In genomic region chr3:183515968-183516851, GRCh38 we compare ENCODE assay signal across 7 cellular contexts. TPM values are rescaled to one million over a fixed set of nuclear protein-coding genes. Genes with fewer than 3 reads are reported as not detected.
A peak's percentile ranks its signal among the peaks of the same experiment; 100 is the strongest.
DNase-seq lines count a peak whose midpoint lies in the region; ATAC-seq and TF ChIP-seq lines count a peak whose summit lies in the region.

No MANE protein-coding gene starts in this region.

- H3K27me3 ChIP-seq in hepatocyte = no peaks in the 10 kb centered on the region

- no peaks in the 10 kb centered on the region for H3K9me3 ChIP-seq in hepatocyte (ENCODE audit: low read depth)

- no peak overlapping the region for H2AFZ ChIP-seq in hepatocyte

- H3K4me2 ChIP-seq in hepatocyte = no peak overlapping the region

- peak; percentile 48 to 57 for DNase-seq in activated CD4-positive, alpha-beta T cell treated with anti-CD3 and anti-CD28 coated beads, Interleukin-2, amount 50 U/mL, for 4 hours
- DNase-seq in medulla oblongata (ENCODE audit: extremely low spot score) = peak; percentile 40
- DNase-seq in hepatocyte (ENCODE audit: low spot score) = no peak
- no peak for DNase-seq in NCI-H146 (lab: John Stamatoyannopoulos, UW)

- no peak for TF ChIP-seq CTCF in hepatocyte (IDR thresholded peaks at IDR 0.05; ENCODE audit: poor library complexity)

- no peak overlapping the region for H3K4me3 ChIP-seq in hepatocyte

- peak; percentile 69 for ATAC-seq in GM19452 (IDR thresholded peaks at IDR 0.05; ENCODE audit: unreplicated experiment)
- ATAC-seq in HG03378 (IDR thresholded peaks at IDR 0.05; ENCODE audit: unreplicated experiment) = peak; percentile 80
- ATAC-seq in HG02840 (IDR thresholded peaks at IDR 0.05; ENCODE audit: low FRiP score, unreplicated experiment) = no peak

- H3K79me2 ChIP-seq in hepatocyte = no peaks in the 10 kb centered on the region

- H4K20me1 ChIP-seq in hepatocyte (ENCODE audit: insufficient read depth, poor library complexity, severe bottlenecking) = no peaks in the 10 kb centered on the region

- H3K4me1 ChIP-seq in hepatocyte (ENCODE audit: insufficient read depth) = peaks cover 29% of the 10 kb centered on the region

- no peaks in the 10 kb centered on the region for H3K9me2 ChIP-seq in hepatocyte (replicated peaks; ENCODE audit: insufficient read depth)

- H3K27ac ChIP-seq in hepatocyte = no peak overlapping the region

- H3K36me3 ChIP-seq in hepatocyte (replicated peaks; ENCODE audit: insufficient read depth, low read depth) = no peaks in the 10 kb centered on the region

- 90% methylated on average over 9 of the region's 9 CpGs for WGBS in hepatocyte (ENCODE audit: low lambda C conversion rate, missing lambda C conversion rate)

RNA-seq across cellular contexts. Expression of gene KLHL6, which starts 39.3 kb away (rescaled TPM):
- total RNA-seq in hepatocyte = 0.16 and 0.17 TPM in 2 replicates
- 0.04 TPM in 1 of 2 replicates, not detected in the other for polyA plus RNA-seq in hepatocyte

Comparison
In these comparisons a context has a peak if more than half of its experiments do, and no peak if none do; other contexts are left out.
1. DNase-seq: peak in activated CD4-positive, alpha-beta T cell treated with anti-CD3 and anti-CD28 coated beads, Interleukin-2, amount 50 U/mL, for 4 hours (2 of 2) and medulla oblongata (single experiment); none in hepatocyte (single experiment) and NCI-H146 (single experiment).